Comparison of ENCODE assay signal across 8 cellular contexts in genomic region chr3:45938858-45939257, GRCh38. TPM values are rescaled to one million over a fixed set of nuclear protein-coding genes. Genes with fewer than 3 reads are reported as not detected.
DNase-seq lines count a peak whose midpoint lies in the region; ATAC-seq and TF ChIP-seq lines count a peak whose summit lies in the region.

No MANE protein-coding gene starts in this region.

- ATAC-seq in GM21723 (IDR thresholded peaks at IDR 0.05; ENCODE audit: unreplicated experiment) = peak; percentile 62
- no peak for ATAC-seq in HG03139 (IDR thresholded peaks at IDR 0.05; ENCODE audit: unreplicated experiment)

- no peaks in the 10 kb centered on the region for H3K9me3 ChIP-seq in right atrium auricular region

- H3K27ac ChIP-seq in angular gyrus (ENCODE audit: low read depth, low read length) (peak overlapping the region; percentile 77), right atrium auricular region (no peak overlapping the region)

- H3K9me3 Mint-ChIP-seq in T-helper 2 cell treated with Interferon-gamma antibody and Interleukin-4, amounts not matched to agents 5 μg/mL and 100 μg/mL, for 36 hours = no peaks in the 10 kb centered on the region

- H3K27me3 ChIP-seq in right atrium auricular region = no peaks in the 10 kb centered on the region

- no peaks in the 10 kb centered on the region for H3K27me3 Mint-ChIP-seq in T-helper 2 cell treated with Interferon-gamma antibody and Interleukin-4, amounts not matched to agents 5 μg/mL and 100 μg/mL, for 36 hours (ENCODE audit: low read depth)

- H3K36me3 Mint-ChIP-seq in T-helper 2 cell treated with Interferon-gamma antibody and Interleukin-4, amounts not matched to agents 5 μg/mL and 100 μg/mL, for 36 hours (ENCODE audit: low read depth) = peaks cover 47% of the 10 kb centered on the region

- DNase-seq in AG09309 (ENCODE audit: low read depth) = peak; percentile 82
- peak; percentile 25 to 27 for DNase-seq in NCI-H1930 (lab: John Stamatoyannopoulos, UW)
- DNase-seq in T-helper 2 cell treated with Interferon-gamma antibody and Interleukin-4, amounts not matched to agents 5 μg/mL and 100 μg/mL, for 36 hours (ENCODE audit: low spot score) = peak; percentile 80
- DNase-seq in right atrium auricular region (ENCODE audit: low spot score) = peak; percentile 93
- DNase-seq in retinal pigment epithelial cell (ENCODE audit: low read depth) = peak; percentile 59

- H3K4me3 ChIP-seq in AG09309 (ENCODE audit: control insufficient read depth, low read depth, low read length) (no peak overlapping the region), right atrium auricular region (no peak overlapping the region), retinal pigment epithelial cell (ENCODE audit: low read length) (no peak overlapping the region)

- TF ChIP-seq CTCF in AG09309 (IDR thresholded peaks at IDR 0.05; ENCODE audit: control insufficient read depth, insufficient read depth, low read depth, low read length, missing control alignments) (peak; percentile 95), right atrium auricular region (IDR thresholded peaks at IDR 0.05) (peak; percentile 87), retinal pigment epithelial cell (conservative IDR thresholded peaks at IDR 0.05; ENCODE audit: low read depth, low read length) (peak; percentile 97)

- H3K4me1 Mint-ChIP-seq in T-helper 2 cell treated with Interferon-gamma antibody and Interleukin-4, amounts not matched to agents 5 μg/mL and 100 μg/mL, for 36 hours (ENCODE audit: low read depth) = peaks cover 30% of the 10 kb centered on the region

- peaks cover 35% of the 10 kb centered on the region for H3K36me3 ChIP-seq in right atrium auricular region

- peaks cover 0 to 27% of the 10 kb centered on the region in 2 donors for H3K4me1 ChIP-seq in right atrium auricular region

- H3K27ac Mint-ChIP-seq in T-helper 2 cell treated with Interferon-gamma antibody and Interleukin-4, amounts not matched to agents 5 μg/mL and 100 μg/mL, for 36 hours = peak overlapping the region; percentile 24

- H3K4me3 Mint-ChIP-seq in T-helper 2 cell treated with Interferon-gamma antibody and Interleukin-4, amounts not matched to agents 5 μg/mL and 100 μg/mL, for 36 hours = no peak overlapping the region

RNA-seq across cellular contexts. Expression of gene CXCR6, which starts 4.4 kb away (rescaled TPM):
- total RNA-seq in right atrium auricular region = 1 to 10 TPM in 1 of 2 donors, not detected in 1; 1.2 TPM

RNA-seq across cellular contexts. Expression of gene CCR9, which starts 52.5 kb away (rescaled TPM):
- total RNA-seq in right atrium auricular region = not detected

RNA-seq across cellular contexts. Expression of gene FYCO1, which starts 56.8 kb away (rescaled TPM):
- 100 to 1,000 TPM in 1 of 2 donors, 10 to 100 TPM in 1; 67.2 to 116 TPM for total RNA-seq in right atrium auricular region

Comparison
In these comparisons a context has a peak if more than half of its experiments do, and no peak if none do; other contexts are left out.
1. DNase-seq: peak in every context shown above with its lines; median percentile 93 in right atrium auricular region; 82 in AG09309; 80 in T-helper 2 cell treated with Interferon-gamma antibody and Interleukin-4, amounts not matched to agents 5 μg/mL and 100 μg/mL, for 36 hours; 59 in retinal pigment epithelial cell; 26 in NCI-H1930.